ENCODE assay signal across 8 cellular contexts in genomic region chr16:89815639-89816348, GRCh38. TPM values are rescaled to one million over a fixed set of nuclear protein-coding genes. Genes with fewer than 3 reads are reported as not detected.
A peak's percentile ranks its signal among the peaks of the same experiment; 100 is the strongest.
DNase-seq lines count a peak whose midpoint lies in the region; ATAC-seq, FAIRE-seq and TF ChIP-seq lines count a peak whose summit lies in the region.

No MANE protein-coding gene starts in this region.

- H3K27ac Mint-ChIP-seq in CD4-positive, CD25-positive, alpha-beta regulatory T cell = no peak overlapping the region
- no peak overlapping the region for H3K27ac Mint-ChIP-seq in WTC11
- peak overlapping the region; percentile 35 for H3K27ac Mint-ChIP-seq in stimulated activated memory B cell treated with anti-CD40 and anti-IgM and Interleukin-4, amounts not matched to agents 10 μg/mL and 1 μg/mL and 100 μg/mL, for 72 hours

- peak in 1 of 2 donors; percentile 2 for ATAC-seq in CD4-positive, CD25-positive, alpha-beta regulatory T cell (ENCODE audit: low read depth in 2 of 2)
- ATAC-seq in HG03432 (IDR thresholded peaks at IDR 0.05; ENCODE audit: unreplicated experiment) (peak; percentile 34), WTC11 (peak; percentile 3; the same call in 1 of the 2 replicates)
- ATAC-seq in stimulated activated memory B cell treated with anti-CD40 and anti-IgM and Interleukin-4, amounts not matched to agents 10 μg/mL and 1 μg/mL and 100 μg/mL, for 72 hours = peak; percentile 59

- POLR2A ChIA-PET in WTC11 (lab: Charles Lee) = interaction anchor here (1.0 kb wide), 1 partner anchor 57 kb away, joined by 5 read pairs; the partner anchor contains the start of gene TCF25

- H3K9me3 ChIP-seq in CD4-positive, CD25-positive, alpha-beta regulatory T cell (ENCODE audit: control insufficient read depth in 2 of 2, low read length in 2 of 2) = no peaks in the 10 kb centered on the region
- no peaks in the 10 kb centered on the region for H3K9me3 ChIP-seq in right atrium auricular region

- H3K27ac ChIP-seq in CD4-positive, CD25-positive, alpha-beta regulatory T cell (ENCODE audit: insufficient read depth, low read length, poor library complexity, severe bottlenecking) = no peak overlapping the region
- H3K27ac ChIP-seq in right atrium auricular region = no peak overlapping the region

- no peaks in the 10 kb centered on the region for H3K9me3 Mint-ChIP-seq in CD4-positive, CD25-positive, alpha-beta regulatory T cell
- H3K9me3 Mint-ChIP-seq in WTC11 = peaks cover 7% of the 10 kb centered on the region
- no peaks in the 10 kb centered on the region for H3K9me3 Mint-ChIP-seq in stimulated activated memory B cell treated with anti-CD40 and anti-IgM and Interleukin-4, amounts not matched to agents 10 μg/mL and 1 μg/mL and 100 μg/mL, for 72 hours

- TF ChIP-seq CTCF in WTC11 (IDR thresholded peaks at IDR 0.05) (no peak), right atrium auricular region (IDR thresholded peaks at IDR 0.05) (no peak)

- H3K27me3 Mint-ChIP-seq in CD4-positive, CD25-positive, alpha-beta regulatory T cell = no peaks in the 10 kb centered on the region
- peaks cover 4% of the 10 kb centered on the region for H3K27me3 Mint-ChIP-seq in WTC11 (ENCODE audit: low read depth)
- H3K27me3 Mint-ChIP-seq in stimulated activated memory B cell treated with anti-CD40 and anti-IgM and Interleukin-4, amounts not matched to agents 10 μg/mL and 1 μg/mL and 100 μg/mL, for 72 hours = no peaks in the 10 kb centered on the region

- peaks cover 9% of the 10 kb centered on the region for H3K4me1 ChIP-seq in CD4-positive, CD25-positive, alpha-beta regulatory T cell (ENCODE audit: control insufficient read depth, insufficient read depth, low read length, poor library complexity, severe bottlenecking)
- peaks cover 0 to 30% of the 10 kb centered on the region in 2 donors for H3K4me1 ChIP-seq in right atrium auricular region

- peak; percentile 21 for FAIRE-seq in GM19239 (lab: Jason Lieb, UNC)

- CTCF ChIA-PET in WTC11 (lab: Charles Lee) = interaction anchor here (0.7 to 3.1 kb wide), 3 partner anchors 31 to 110 kb away, joined by 4 to 22 read pairs (median 5); no protein-coding TSS in a partner anchor

- H3K4me1 Mint-ChIP-seq in CD4-positive, CD25-positive, alpha-beta regulatory T cell = peaks cover 0 to 31% (median 11%) of the 10 kb centered on the region in 4 donors
- peaks cover 29% of the 10 kb centered on the region for H3K4me1 Mint-ChIP-seq in WTC11
- H3K4me1 Mint-ChIP-seq in stimulated activated memory B cell treated with anti-CD40 and anti-IgM and Interleukin-4, amounts not matched to agents 10 μg/mL and 1 μg/mL and 100 μg/mL, for 72 hours = peaks cover 16% of the 10 kb centered on the region

- peaks cover 4% of the 10 kb centered on the region for H3K36me3 Mint-ChIP-seq in CD4-positive, CD25-positive, alpha-beta regulatory T cell
- peaks cover 26% of the 10 kb centered on the region for H3K36me3 Mint-ChIP-seq in WTC11
- H3K36me3 Mint-ChIP-seq in stimulated activated memory B cell treated with anti-CD40 and anti-IgM and Interleukin-4, amounts not matched to agents 10 μg/mL and 1 μg/mL and 100 μg/mL, for 72 hours = peaks cover 8% of the 10 kb centered on the region

- H3K4me3 ChIP-seq in CD4-positive, CD25-positive, alpha-beta regulatory T cell (ENCODE audit: low read depth, low read length) = peak overlapping the region; percentile 37
- peak overlapping the region; percentile 59 to 74 for H3K4me3 ChIP-seq in right atrium auricular region

- H3K27me3 ChIP-seq in CD4-positive, CD25-positive, alpha-beta regulatory T cell (ENCODE audit: control insufficient read depth, insufficient read depth, low read length) = no peaks in the 10 kb centered on the region
- no peaks in the 10 kb centered on the region for H3K27me3 ChIP-seq in right atrium auricular region

- no peak for DNase-seq in CD4-positive, CD25-positive, alpha-beta regulatory T cell
- no peak for DNase-seq in GM19239 (ENCODE audit: insufficient read length, low spot score)
- DNase-seq in WTC11 (ENCODE audit: low spot score) = no peak
- no peak for DNase-seq in right atrium auricular region (ENCODE audit: low spot score)
- no peak for DNase-seq in superior temporal gyrus (ENCODE audit: extremely low spot score)
- DNase-seq in ureter (ENCODE audit: low spot score) = no peak

- no peaks in the 10 kb centered on the region for H3K36me3 ChIP-seq in CD4-positive, CD25-positive, alpha-beta regulatory T cell (ENCODE audit: control insufficient read depth, insufficient read depth, low read length)
- no peaks in the 10 kb centered on the region for H3K36me3 ChIP-seq in right atrium auricular region

- peak overlapping the region; percentile 75 to 92 (median 86) for H3K4me3 Mint-ChIP-seq in CD4-positive, CD25-positive, alpha-beta regulatory T cell
- H3K4me3 Mint-ChIP-seq in WTC11 = peak overlapping the region; percentile 85
- H3K4me3 Mint-ChIP-seq in stimulated activated memory B cell treated with anti-CD40 and anti-IgM and Interleukin-4, amounts not matched to agents 10 μg/mL and 1 μg/mL and 100 μg/mL, for 72 hours = peak overlapping the region; percentile 76

TF ChIP-seq in WTC11, 78 proteins besides CTCF, POLR2A, EP300 and RAD21 (continues in another document):
- TF ChIP-seq RELA (CRISPR knock-in tag; IDR thresholded peaks at IDR 0.05; ENCODE audit: borderline replicate concordance) (no peak), CDX4 (CRISPR knock-in tag; IDR thresholded peaks at IDR 0.05; ENCODE audit: borderline replicate concordance) (no peak), TP53 (CRISPR knock-in tag; IDR thresholded peaks at IDR 0.05) (no peak), SMAD4 (CRISPR knock-in tag; IDR thresholded peaks at IDR 0.05) (no peak), ZNF121 (CRISPR knock-in tag; IDR thresholded peaks at IDR 0.05) (no peak), NFE2L1 (CRISPR knock-in tag; IDR thresholded peaks at IDR 0.05) (no peak), NR3C1 (CRISPR knock-in tag; conservative IDR thresholded peaks at IDR 0.05; ENCODE audit: low read depth) (no peak), PRRX2 (CRISPR knock-in tag; IDR thresholded peaks at IDR 0.05) (no peak), ZNF281 (CRISPR knock-in tag; IDR thresholded peaks at IDR 0.05) (no peak), KAT7 (CRISPR knock-in tag; IDR thresholded peaks at IDR 0.05; ENCODE audit: borderline replicate concordance) (no peak), ESRRA (CRISPR knock-in tag; IDR thresholded peaks at IDR 0.05; ENCODE audit: borderline replicate concordance) (no peak), ATF3 (CRISPR knock-in tag; conservative IDR thresholded peaks at IDR 0.05) (no peak), HMGA2 (CRISPR knock-in tag; IDR thresholded peaks at IDR 0.05) (no peak)

RNA-seq across cellular contexts. Expression of gene FANCA, which starts 0.7 kb away (rescaled TPM):
- 25.4 TPM for total RNA-seq in CD4-positive, CD25-positive, alpha-beta regulatory T cell
- 10 to 100 TPM in 3 of 4 donors, 1 to 10 TPM in 1; 8.9 to 14.7 (median 12.9) TPM for polyA plus RNA-seq in CD4-positive, CD25-positive, alpha-beta regulatory T cell
- total RNA-seq in WTC11 (2021) (90.5 to 98.7 TPM (median 90.8 TPM) in 3 replicates), right atrium auricular region (1 to 10 TPM in 1 of 2 donors, under 1 TPM in 1; 0.70 to 1.5 TPM), ureter (8.1 TPM)

RNA-seq across cellular contexts. Expression of gene SPIRE2, which starts 12.5 kb away (rescaled TPM):
- total RNA-seq in CD4-positive, CD25-positive, alpha-beta regulatory T cell = 0.35 TPM
- polyA plus RNA-seq in CD4-positive, CD25-positive, alpha-beta regulatory T cell = not detected
- total RNA-seq in WTC11 (2021) (19.7 to 21.1 TPM (median 20.5 TPM) in 3 replicates), right atrium auricular region (1 to 10 TPM in 1 of 2 donors, under 1 TPM in 1; 0.90 to 1.8 TPM), ureter (41.6 TPM)

RNA-seq across cellular contexts. Expression of gene TCF25, which starts 57.6 kb away (rescaled TPM):
- 431 TPM for total RNA-seq in CD4-positive, CD25-positive, alpha-beta regulatory T cell
- polyA plus RNA-seq in CD4-positive, CD25-positive, alpha-beta regulatory T cell = 10 to 100 TPM; 75.2 to 99.3 (median 78.3) TPM
- total RNA-seq in WTC11 (2021) (113 to 155 TPM (median 127 TPM) in 3 replicates), right atrium auricular region (100 to 1,000 TPM in 1 of 2 donors, 10 to 100 TPM in 1; 91.8 to 108 TPM), ureter (224 TPM)
